Comparison of ENCODE assay signal across 8 cellular contexts in genomic region chr6:27810768-27811298, GRCh38.
DNase-seq lines count a peak whose midpoint lies in the region; ATAC-seq and TF ChIP-seq lines count a peak whose summit lies in the region.

No MANE protein-coding gene starts in this region.

- ATAC-seq in foreskin keratinocyte = no peak
- ATAC-seq in stimulated activated effector memory CD8-positive, alpha-beta T cell treated with anti-CD3 and anti-CD28 coated beads, Interleukin-12 subunit alpha, Interleukin-12 subunit beta, amount 100 ng/mL, for 72 hours = no peak
- no peak for ATAC-seq in HG03378 (IDR thresholded peaks at IDR 0.05; ENCODE audit: unreplicated experiment)
- no peak for ATAC-seq in GM21717 (IDR thresholded peaks at IDR 0.05; ENCODE audit: unreplicated experiment)

- no peaks in the 10 kb centered on the region for H3K9me3 Mint-ChIP-seq in T-helper 2 cell treated with Interferon-gamma antibody and Interleukin-4, amounts not matched to agents 5 μg/mL and 100 μg/mL, for 36 hours
- no peaks in the 10 kb centered on the region for H3K9me3 Mint-ChIP-seq in stimulated activated effector memory CD8-positive, alpha-beta T cell treated with anti-CD3 and anti-CD28 coated beads, Interleukin-12 subunit alpha, Interleukin-12 subunit beta, amount 100 ng/mL, for 72 hours

- peaks cover 66% of the 10 kb centered on the region for H3K4me1 Mint-ChIP-seq in T-helper 2 cell treated with Interferon-gamma antibody and Interleukin-4, amounts not matched to agents 5 μg/mL and 100 μg/mL, for 36 hours (ENCODE audit: low read depth)
- peaks cover 57% of the 10 kb centered on the region for H3K4me1 Mint-ChIP-seq in stimulated activated effector memory CD8-positive, alpha-beta T cell treated with anti-CD3 and anti-CD28 coated beads, Interleukin-12 subunit alpha, Interleukin-12 subunit beta, amount 100 ng/mL, for 72 hours

- peak; percentile 53 for DNase-seq in activated CD4-positive, alpha-beta T cell treated with anti-CD3 and anti-CD28 coated beads for 48 hours
- no peak for DNase-seq in activated CD4-positive, alpha-beta T cell treated with anti-CD3 and anti-CD28 coated beads, Interleukin-2, amount 50 U/mL, for 4 hours
- no peak for DNase-seq in T-helper 2 cell treated with Interferon-gamma antibody and Interleukin-4, amounts not matched to agents 5 μg/mL and 100 μg/mL, for 36 hours (ENCODE audit: low spot score)
- DNase-seq in foreskin keratinocyte (no peak), DMS79 (lab: John Stamatoyannopoulos, UW) (no peak)
- DNase-seq in stimulated activated effector memory CD8-positive, alpha-beta T cell treated with anti-CD3 and anti-CD28 coated beads, Interleukin-12 subunit alpha, Interleukin-12 subunit beta, amount 100 ng/mL, for 72 hours (ENCODE audit: low spot score in 2 of 2) = peak in 1 of 2 donors; percentile 55

- peaks cover 15% of the 10 kb centered on the region for H3K27me3 Mint-ChIP-seq in T-helper 2 cell treated with Interferon-gamma antibody and Interleukin-4, amounts not matched to agents 5 μg/mL and 100 μg/mL, for 36 hours (ENCODE audit: low read depth)

- peaks cover 10% of the 10 kb centered on the region for H3K36me3 Mint-ChIP-seq in T-helper 2 cell treated with Interferon-gamma antibody and Interleukin-4, amounts not matched to agents 5 μg/mL and 100 μg/mL, for 36 hours (ENCODE audit: low read depth)
- peaks cover 52% of the 10 kb centered on the region for H3K36me3 Mint-ChIP-seq in stimulated activated effector memory CD8-positive, alpha-beta T cell treated with anti-CD3 and anti-CD28 coated beads, Interleukin-12 subunit alpha, Interleukin-12 subunit beta, amount 100 ng/mL, for 72 hours

- H3K4me1 ChIP-seq in foreskin keratinocyte = no peaks in the 10 kb centered on the region

- peak overlapping the region; percentile 100 for H3K27ac Mint-ChIP-seq in T-helper 2 cell treated with Interferon-gamma antibody and Interleukin-4, amounts not matched to agents 5 μg/mL and 100 μg/mL, for 36 hours
- peak overlapping the region; percentile 92 for H3K27ac Mint-ChIP-seq in stimulated activated effector memory CD8-positive, alpha-beta T cell treated with anti-CD3 and anti-CD28 coated beads, Interleukin-12 subunit alpha, Interleukin-12 subunit beta, amount 100 ng/mL, for 72 hours

- H3K27ac ChIP-seq in foreskin keratinocyte = peak overlapping the region; percentile 57

- peak overlapping the region; percentile 92 for H3K4me3 Mint-ChIP-seq in T-helper 2 cell treated with Interferon-gamma antibody and Interleukin-4, amounts not matched to agents 5 μg/mL and 100 μg/mL, for 36 hours
- H3K4me3 Mint-ChIP-seq in stimulated activated effector memory CD8-positive, alpha-beta T cell treated with anti-CD3 and anti-CD28 coated beads, Interleukin-12 subunit alpha, Interleukin-12 subunit beta, amount 100 ng/mL, for 72 hours = peak overlapping the region; percentile 90

- TF ChIP-seq CTCF in foreskin keratinocyte (conservative IDR thresholded peaks at IDR 0.05) = no peak

- no peaks in the 10 kb centered on the region for H3K27me3 ChIP-seq in foreskin keratinocyte
